Comparison of ENCODE assay signal across 9 cellular contexts in the genomic region with DNA sequence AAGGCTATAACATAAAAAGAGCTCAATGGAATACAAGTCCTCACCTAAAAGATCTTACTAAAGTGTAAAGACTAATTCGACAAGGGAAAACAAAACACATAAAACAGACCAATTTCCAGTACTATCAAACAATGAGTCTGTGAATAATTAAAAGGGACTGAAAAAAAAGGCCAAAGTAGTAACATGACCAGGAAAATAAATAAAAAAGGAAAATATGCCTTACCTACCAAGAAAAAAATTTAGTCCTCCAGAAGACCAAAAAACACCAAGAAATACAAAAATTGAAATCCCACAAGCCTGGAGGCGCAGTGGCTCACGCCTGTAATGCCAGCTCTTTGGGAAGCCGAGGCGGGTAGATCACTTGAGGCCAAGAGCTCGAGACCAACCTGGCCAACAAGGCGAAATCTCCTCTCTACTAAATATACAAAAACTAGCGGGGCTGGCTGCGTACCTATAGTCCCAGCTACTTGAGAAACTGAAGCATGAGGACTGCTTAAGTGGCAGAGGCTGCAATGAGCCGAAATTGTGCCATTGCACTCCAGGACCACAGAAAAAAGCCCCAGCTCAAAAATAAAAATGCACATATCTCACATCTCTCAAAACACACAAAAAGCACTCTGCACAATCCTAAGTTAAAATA.
DNase-seq lines count a peak whose midpoint lies in the region; ATAC-seq, FAIRE-seq and TF ChIP-seq lines count a peak whose summit lies in the region.
"Had no signal": no experiment of that assay in that cellular context is flagged by ENCODE, and none has a peak within 500 bp of the region (broad histone marks: within the 10 kb centered on the region; RNA-seq: fewer than 3 reads in every experiment).

No MANE protein-coding gene starts in this region.

- TF ChIP-seq POLR2A in GM12892 (IDR thresholded peaks at IDR 0.05; ENCODE audit: low read depth, low read length): peak; percentile 100

- H3K36me3 ChIP-seq in right atrium auricular region: no peaks in the 10 kb centered on the region

- DNase-seq in GM12892 (ENCODE audit: insufficient read length): no peak
- DNase-seq in activated CD8-positive, alpha-beta memory T cell treated with anti-CD3 and anti-CD28 coated beads, Interleukin-2, amount 50 U/mL, for 48 hours: peak; percentile 71
- peak; percentile 73 for DNase-seq in right atrium auricular region (ENCODE audit: low spot score)
- DNase-seq in stimulated activated CD4-positive, alpha-beta T cell treated with anti-CD3 and anti-CD28 coated beads, Interleukin-2, amount 100 ng/mL, for 24 hours: peak; percentile 31 to 68
- DNase-seq in SIG-M5 treated with dmso at 0.1 percent for 504 hours (lab: John Stamatoyannopoulos, UW; ENCODE audit: unreplicated experiment): no peak
- DNase-seq in DMS153 (lab: John Stamatoyannopoulos, UW): no peak
- DNase-seq in NCI-H526 treated with DMSO at 0.1 percent for 48 hours (lab: John Stamatoyannopoulos, UW): no peak

- H3K4me3 ChIP-seq in right atrium auricular region: peak overlapping the region in 1 of 2 donors; percentile 45

- ATAC-seq in HG03108 (IDR thresholded peaks at IDR 0.05; ENCODE audit: unreplicated experiment): peak; percentile 31

- H3K27me3 ChIP-seq in right atrium auricular region: no peaks in the 10 kb centered on the region

- peaks cover 0 to 4% of the 10 kb centered on the region in 2 donors for H3K4me1 ChIP-seq in right atrium auricular region

- TF ChIP-seq CTCF in right atrium auricular region (IDR thresholded peaks at IDR 0.05): no peak

- no peaks in the 10 kb centered on the region for H3K9me3 ChIP-seq in right atrium auricular region

- peak; percentile 57 for FAIRE-seq in GM12892 (lab: Jason Lieb, UNC)
- FAIRE-seq: keratinocyte had no signal

- peak overlapping the region; percentile 81 to 82 for H3K27ac ChIP-seq in right atrium auricular region

Comparison
In these comparisons a context has a peak if more than half of its experiments do, and no peak if none do; other contexts are left out.
1. DNase-seq: peak in activated CD8-positive, alpha-beta memory T cell treated with anti-CD3 and anti-CD28 coated beads, Interleukin-2, amount 50 U/mL, for 48 hours (single experiment), right atrium auricular region (single experiment) and stimulated activated CD4-positive, alpha-beta T cell treated with anti-CD3 and anti-CD28 coated beads, Interleukin-2, amount 100 ng/mL, for 24 hours (2 of 2); none in GM12892 (single experiment), SIG-M5 treated with dmso at 0.1 percent for 504 hours (single experiment), DMS153 (single experiment) and NCI-H526 treated with DMSO at 0.1 percent for 48 hours (single experiment).